Comparison of ENCODE assay signal across 10 cellular contexts in the genomic region with DNA sequence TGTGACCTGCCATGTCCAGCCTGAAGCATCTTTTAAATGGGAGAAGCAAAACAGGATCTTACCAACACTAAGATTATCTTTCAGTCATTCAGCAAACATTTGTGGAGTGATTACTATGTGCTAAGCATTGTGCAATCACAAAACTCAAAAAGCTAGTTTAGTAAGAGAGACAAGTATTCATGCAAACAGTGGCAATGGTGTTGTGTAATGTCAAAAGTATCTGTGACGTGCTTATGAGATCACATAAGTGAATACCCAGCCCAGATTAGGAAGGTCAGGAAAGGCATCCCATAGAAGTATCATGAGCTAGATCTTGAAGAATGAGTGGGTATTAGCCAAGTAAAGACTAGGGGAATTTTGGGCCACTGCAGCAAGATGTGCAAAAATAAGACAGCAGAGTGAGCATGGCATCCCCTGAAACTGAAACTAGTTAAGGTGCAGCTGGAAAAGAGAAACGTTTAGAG. TPM values are rescaled to one million over a fixed set of nuclear protein-coding genes. Genes with fewer than 3 reads are reported as not detected.
A peak's percentile ranks its signal among the peaks of the same experiment; 100 is the strongest.
DNase-seq lines count a peak whose midpoint lies in the region; ATAC-seq and TF ChIP-seq lines count a peak whose summit lies in the region.
"Had no signal": no experiment of that assay in that cellular context is flagged by ENCODE, and none has a peak within 500 bp of the region (broad histone marks: within the 10 kb centered on the region; RNA-seq: fewer than 3 reads in every experiment).

No MANE protein-coding gene starts in this region.

- DNase-seq in MCF 10A (ENCODE audit: unreplicated experiment) (peak; percentile 36), breast epithelium (ENCODE audit: low spot score in 2 of 2) (no peak), mammary epithelial cell (peak; percentile 63), D341Med (ENCODE audit: low spot score) (no peak), G401 (ENCODE audit: low spot score) (no peak), substantia nigra (lab: John Stamatoyannopoulos, UW) (no peak)
- DNase-seq: activated naive CD8-positive, alpha-beta T cell treated with anti-CD3 and anti-CD28 coated beads, Interleukin-2, amount 10 ng/mL, durations not matched to agents 7 days and 5 days; DMS79 treated with DMSO at 0.1 percent for 48 hours had no signal

- BruUV-seq in MCF 10A (replicated peaks; lab: Mats Ljungman, UMichigan) = no TSS peak
- BruUV-seq in mammary epithelial cell (replicated peaks; lab: Mats Ljungman, UMichigan) = no TSS peak

- ATAC-seq in HG03432 (IDR thresholded peaks at IDR 0.05; ENCODE audit: unreplicated experiment) (peak; percentile 39), GM21367 (IDR thresholded peaks at IDR 0.05; ENCODE audit: unreplicated experiment) (no peak)

- H3K36me3 ChIP-seq in breast epithelium (no peaks in the 10 kb centered on the region), mammary epithelial cell (ENCODE audit: insufficient read depth, low read length) (no peaks in the 10 kb centered on the region)

- H3K4me1 ChIP-seq in breast epithelium (no peaks in the 10 kb centered on the region), mammary epithelial cell (ENCODE audit: insufficient read depth, low read length) (no peaks in the 10 kb centered on the region)

- no peak overlapping the region for H3K4me2 ChIP-seq in mammary epithelial cell (ENCODE audit: insufficient read depth, low read depth, low read length)

- H3K4me1 Mint-ChIP-seq in MCF 10A (ENCODE audit: insufficient read depth, unreplicated experiment) = no peaks in the 10 kb centered on the region

- H3K4me3 Mint-ChIP-seq in MCF 10A (ENCODE audit: unreplicated experiment) = no peak overlapping the region
- H3K4me3 Mint-ChIP-seq: activated naive CD8-positive, alpha-beta T cell treated with anti-CD3 and anti-CD28 coated beads, Interleukin-2, amount 10 ng/mL, durations not matched to agents 7 days and 5 days had no signal

- no peaks in the 10 kb centered on the region for H3K27me3 ChIP-seq in breast epithelium
- no peaks in the 10 kb centered on the region for H3K27me3 ChIP-seq in mammary epithelial cell (ENCODE audit: insufficient read depth, low read length)

- POLR2A ChIA-PET in MCF 10A (lab: Yijun Ruan, JAX) = no interaction called here

- no peaks in the 10 kb centered on the region for H3K9me3 ChIP-seq in breast epithelium
- H3K9me3 ChIP-seq in mammary epithelial cell (replicated peaks; ENCODE audit: insufficient read depth, low read length) = no peaks in the 10 kb centered on the region

- H3K36me3 Mint-ChIP-seq in MCF 10A (ENCODE audit: insufficient read depth, unreplicated experiment) = peaks cover 9% of the 10 kb centered on the region

- TF ChIP-seq POLR2A in breast epithelium (IDR thresholded peaks at IDR 0.05) = no peak

- CTCF ChIA-PET in MCF 10A (lab: Yijun Ruan, JAX) (no interaction called here), mammary epithelial cell (lab: Charles Lee; ENCODE audit: low non-redundant PET) (no interaction called here)

- intact Hi-C loops in MCF 10A (cut with micrococcal nuclease) = no loop called here
- intact Hi-C loops in breast epithelium (cut with DNase I; ENCODE audit: low total_unique reads) = no loop called here
- intact Hi-C loops in mammary epithelial cell (cut with micrococcal nuclease) = no loop called here

- H3K9ac ChIP-seq in mammary epithelial cell (ENCODE audit: insufficient read depth, low read length) = no peak overlapping the region

- no peaks in the 10 kb centered on the region for H4K20me1 ChIP-seq in mammary epithelial cell (ENCODE audit: insufficient read depth, low read length)

- H3K4me3 ChIP-seq in breast epithelium (no peak overlapping the region), mammary epithelial cell (replicated peaks in 1 of 3; ENCODE audit: insufficient read depth in 1 of 3, low read depth in 2 of 3, low read length in 3 of 3) (no peak overlapping the region)

- no peaks in the 10 kb centered on the region for H3K27me3 Mint-ChIP-seq in MCF 10A (ENCODE audit: insufficient read depth, unreplicated experiment)
- H3K27me3 Mint-ChIP-seq: activated naive CD8-positive, alpha-beta T cell treated with anti-CD3 and anti-CD28 coated beads, Interleukin-2, amount 10 ng/mL, durations not matched to agents 7 days and 5 days had no signal

- H3K27ac ChIP-seq in breast epithelium = no peak overlapping the region
- H3K27ac ChIP-seq in mammary epithelial cell (ENCODE audit: insufficient read depth, low read depth, low read length) = no peak overlapping the region
- H3K27ac ChIP-seq in substantia nigra (ENCODE audit: low read depth, low read length, poor library complexity, severe bottlenecking) = no peak overlapping the region

- H3K27ac Mint-ChIP-seq in MCF 10A (ENCODE audit: low read depth, unreplicated experiment) = no peak overlapping the region
- H3K27ac Mint-ChIP-seq: activated naive CD8-positive, alpha-beta T cell treated with anti-CD3 and anti-CD28 coated beads, Interleukin-2, amount 10 ng/mL, durations not matched to agents 7 days and 5 days had no signal

- TF ChIP-seq CTCF in MCF 10A (IDR thresholded peaks at IDR 0.05; ENCODE audit: unreplicated experiment) = no peak
- no peak for TF ChIP-seq CTCF in breast epithelium (IDR thresholded peaks at IDR 0.05)
- no peak for TF ChIP-seq CTCF in mammary epithelial cell (conservative IDR thresholded peaks at IDR 0.05 in 1 of 2, IDR thresholded peaks at IDR 0.05 in 1 of 2; ENCODE audit: extremely low read depth in 1 of 2, insufficient read depth in 1 of 2, low read depth in 1 of 2, low read length in 2 of 2)

- 85% methylated on average over 2 of the region's 2 CpGs for WGBS in mammary epithelial cell (ENCODE audit: low coverage, missing lambda C conversion rate)

- H3K79me2 ChIP-seq in mammary epithelial cell (ENCODE audit: insufficient read depth, low read length) = no peaks in the 10 kb centered on the region

- dilution Hi-C loops in mammary epithelial cell (cut with HindIII; ENCODE audit: low sequenced_read_pairs) = no loop called here

- in situ Hi-C loops in mammary epithelial cell (cut with MboI; ENCODE audit: low sequenced_read_pairs in 2 of 2) = no loop called here
- in situ Hi-C loops in G401 (cut with HindIII; ENCODE audit: low sequenced_read_pairs) = no loop called here

- no peaks in the 10 kb centered on the region for H3K9me3 Mint-ChIP-seq in MCF 10A (ENCODE audit: unreplicated experiment)

- no peak overlapping the region for H2AFZ ChIP-seq in mammary epithelial cell (ENCODE audit: low read depth, low read length)

RNA-seq across cellular contexts. Expression of gene SEC62, which starts 32.1 kb away (rescaled TPM):
- total RNA-seq in MCF 10A (2022) (58.5 and 62.1 TPM in 2 replicates), breast epithelium (100 to 1,000 TPM in 1 of 3 donors, 10 to 100 TPM in 2; 55.1 to 101 (median 56.1) TPM), mammary epithelial cell (10 to 100 TPM; 25.2 to 68.7 TPM)
- 41.5 TPM for polyA plus RNA-seq in mammary epithelial cell
- polyA minus RNA-seq in mammary epithelial cell = 109 TPM
- 9.5 and 16.4 TPM in 2 replicates for total RNA-seq in G401 (2014; rRNA removed; shearing (Covaris generic))

RNA-seq across cellular contexts. Expression of gene GPR160, which starts 39.1 kb away (rescaled TPM):
- total RNA-seq in MCF 10A (2022) (1.8 and 2.6 TPM in 2 replicates), breast epithelium (10 to 100 TPM in 2 of 3 donors, 1 to 10 TPM in 1; 4.2 to 31.9 (median 27.9) TPM), mammary epithelial cell (under 1 TPM; 0.33 to 0.66 TPM)
- polyA plus RNA-seq in mammary epithelial cell = 0.33 TPM
- polyA minus RNA-seq in mammary epithelial cell = not detected
- total RNA-seq in G401 (2014; rRNA removed; shearing (Covaris generic)) = 4.2 and 8.9 TPM in 2 replicates

Comparison
In these comparisons a context has a peak if more than half of its experiments do, and no peak if none do; other contexts are left out.
1. DNase-seq: peak in MCF 10A (single experiment) and mammary epithelial cell (single experiment); none in breast epithelium (0 of 2), D341Med (single experiment), G401 (single experiment) and substantia nigra (0 of 49).